ENCODE assay signal across 1 cellular context in the genomic region with DNA sequence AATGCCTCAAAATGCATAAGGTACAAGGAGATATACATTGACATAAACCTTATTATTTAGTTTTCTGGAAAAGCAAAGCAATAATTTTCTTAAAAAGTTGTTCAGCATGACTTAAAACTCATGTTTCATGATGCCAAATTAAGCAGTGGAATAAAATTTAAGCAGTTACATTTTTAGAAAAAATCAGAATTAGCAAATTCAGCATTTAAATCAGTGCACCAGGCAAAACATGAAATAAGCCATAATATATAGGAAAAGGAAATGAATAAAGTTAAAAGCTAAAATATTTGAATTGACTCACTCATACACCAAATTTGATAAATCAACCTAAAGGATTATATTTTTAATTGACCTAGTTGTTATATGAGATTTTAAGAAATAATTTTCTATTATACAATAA.
TF ChIP-seq lines count a peak whose summit lies in the region.

No MANE protein-coding gene starts in this region.

TF ChIP-seq in HepG2, 621 proteins besides CTCF, POLR2A, EP300 and RAD21 (continued from another document):
- TF ChIP-seq, protein P1, sequence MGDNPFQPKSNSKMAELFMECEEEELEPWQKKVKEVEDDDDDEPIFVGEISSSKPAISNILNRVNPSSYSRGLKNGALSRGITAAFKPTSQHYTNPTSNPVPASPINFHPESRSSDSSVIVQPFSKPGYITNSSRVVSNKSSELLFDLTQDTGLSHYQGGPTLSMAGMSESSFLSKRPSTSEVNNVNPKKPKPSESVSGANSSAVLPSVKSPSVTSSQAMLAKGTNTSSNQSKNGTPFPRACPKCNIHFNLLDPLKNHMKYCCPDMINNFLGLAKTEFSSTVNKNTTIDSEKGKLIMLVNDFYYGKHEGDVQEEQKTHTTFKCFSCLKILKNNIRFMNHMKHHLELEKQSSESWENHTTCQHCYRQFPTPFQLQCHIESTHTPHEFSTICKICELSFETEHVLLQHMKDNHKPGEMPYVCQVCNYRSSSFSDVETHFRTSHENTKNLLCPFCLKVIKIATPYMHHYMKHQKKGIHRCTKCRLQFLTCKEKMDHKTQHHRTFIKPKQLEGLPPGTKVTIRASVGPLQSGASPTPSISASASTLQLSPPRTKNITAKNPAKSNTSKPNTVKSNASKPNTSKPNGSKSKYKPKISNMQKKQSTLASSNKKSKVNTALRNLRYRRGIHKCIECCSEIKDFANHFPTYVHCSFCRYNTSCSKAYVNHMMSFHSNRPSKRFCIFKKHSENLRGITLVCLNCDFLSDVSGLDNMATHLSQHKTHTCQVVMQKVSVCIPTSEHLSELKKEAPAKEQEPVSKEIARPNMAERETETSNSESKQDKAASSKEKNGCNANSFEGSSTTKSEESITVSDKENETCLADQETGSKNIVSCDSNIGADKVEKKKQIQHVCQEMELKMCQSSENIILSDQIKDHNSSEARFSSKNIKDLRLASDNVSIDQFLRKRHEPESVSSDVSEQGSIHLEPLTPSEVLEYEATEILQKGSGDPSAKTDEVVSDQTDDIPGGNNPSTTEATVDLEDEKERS (CRISPR knock-in tag; IDR thresholded peaks at IDR 0.05), result no peak
- TF ChIP-seq JUND (CRISPR knock-in tag; IDR thresholded peaks at IDR 0.05) (no peak), MAFK (conservative IDR thresholded peaks at IDR 0.05 in 1 of 2, IDR thresholded peaks at IDR 0.05 in 1 of 2; ENCODE audit: low read length in 2 of 2) (peak; percentile 19 to 79; a peak in 2 of 4 replicates), MAFF (IDR thresholded peaks at IDR 0.05; ENCODE audit: low read depth, low read length) (peak; percentile 57), ZNF773 (CRISPR knock-in tag; IDR thresholded peaks at IDR 0.05; ENCODE audit: borderline replicate concordance) (no peak), TP53 (CRISPR knock-in tag; conservative IDR thresholded peaks at IDR 0.05) (no peak), ZSCAN12 (CRISPR knock-in tag; IDR thresholded peaks at IDR 0.05) (no peak), MEIS1 (CRISPR knock-in tag; IDR thresholded peaks at IDR 0.05; ENCODE audit: borderline replicate concordance) (no peak)
TF ChIP-seq in HepG2: peak in this region for 2.
